ENCODE assay signal across 18 cellular contexts in genomic region chr15:69344238-69344637, GRCh38. TPM values are rescaled to one million over a fixed set of nuclear protein-coding genes. Genes with fewer than 3 reads are reported as not detected.
DNase-seq lines count a peak whose midpoint lies in the region; ATAC-seq, FAIRE-seq and TF ChIP-seq lines count a peak whose summit lies in the region.
"Had no signal": no experiment of that assay in that cellular context is flagged by ENCODE, and none has a peak within 500 bp of the region (broad histone marks: within the 10 kb centered on the region; RNA-seq: fewer than 3 reads in every experiment).

No MANE protein-coding gene starts in this region.

- H3K23ac ChIP-seq in H1 (ENCODE audit: insufficient read length) = no peak overlapping the region

- no peak overlapping the region for H3K56ac ChIP-seq in H1 (replicated peaks; ENCODE audit: insufficient read length, low read depth, low read length)

- H3K4me3 ChIP-seq in H1 (ENCODE audit: extremely low read depth in 1 of 4, insufficient read depth in 2 of 4, low read depth in 3 of 4, low read length in 4 of 4) = no peak overlapping the region
- no peak overlapping the region for H3K4me3 ChIP-seq in parathyroid adenoma (ENCODE audit: low read depth, low read length)
- H3K4me3 ChIP-seq in gastrocnemius medialis = no peak overlapping the region
- H3K4me3 ChIP-seq in H7 (ENCODE audit: insufficient read depth, low read depth, low read length) = no peak overlapping the region

- TF ChIP-seq CTCF in HFFc6 (IDR thresholded peaks at IDR 0.05) (peak; percentile 35), H1 (IDR thresholded peaks at IDR 0.05; ENCODE audit: control extremely low read depth in 1 of 3, insufficient read depth in 1 of 3, low read depth in 1 of 3, low read length in 3 of 3) (no peak), parathyroid adenoma (IDR thresholded peaks at IDR 0.05) (no peak), gastrocnemius medialis (IDR thresholded peaks at IDR 0.05 in 4 of 5, conservative IDR thresholded peaks at IDR 0.05 in 1 of 5) (no peak)

- H3K9ac ChIP-seq in H1 (replicated peaks in 1 of 4; ENCODE audit: extremely low read depth in 1 of 4, low read depth in 3 of 4, low read length in 3 of 4) = no peak overlapping the region
- no peak overlapping the region for H3K9ac ChIP-seq in parathyroid adenoma

- no peaks in the 10 kb centered on the region for H3K23me2 ChIP-seq in H1 (ENCODE audit: low read depth, low read length)

- TF ChIP-seq POLR2A in H1 (IDR thresholded peaks at IDR 0.05; ENCODE audit: control extremely low read depth in 1 of 2, low read depth in 2 of 2, low read length in 2 of 2) (no peak), gastrocnemius medialis (IDR thresholded peaks at IDR 0.05) (no peak)

- FAIRE-seq in H1 (lab: Jason Lieb, UNC) = no peak
- FAIRE-seq: GM12892, H54, HepG2, HTR-8/SVneo had no signal

- no peaks in the 10 kb centered on the region for H3K27me3 ChIP-seq in H1 (replicated peaks in 1 of 4; ENCODE audit: control insufficient read depth in 3 of 4, extremely low read depth in 1 of 4, insufficient read depth in 3 of 4, low read length in 3 of 4)
- no peaks in the 10 kb centered on the region for H3K27me3 ChIP-seq in parathyroid adenoma (ENCODE audit: control insufficient read depth, insufficient read depth, low read length)
- H3K27me3 ChIP-seq in gastrocnemius medialis = no peaks in the 10 kb centered on the region
- H3K27me3 ChIP-seq in H7 (ENCODE audit: control insufficient read depth, insufficient read depth, low read length) = no peaks in the 10 kb centered on the region
- H3K27me3 ChIP-seq: BE2C had no signal

- H3K79me2 ChIP-seq in H1 (ENCODE audit: control insufficient read depth in 1 of 2, insufficient read depth in 2 of 2, low read length in 2 of 2) = no peaks in the 10 kb centered on the region
- H3K79me2 ChIP-seq in parathyroid adenoma = no peaks in the 10 kb centered on the region

- 80% methylated on average over 2 of the region's 2 CpGs; no CpG with 5 or more reads in 1 of the 2 experiments for WGBS in H1 (ENCODE audit: extremely low coverage in 1 of 2, insufficient coverage in 1 of 2, insufficient read length in 1 of 2, insufficient replicate concordance in 2 of 2, low coverage in 1 of 2, low lambda C conversion rate in 2 of 2, missing lambda C conversion rate in 1 of 2), 2 experiments

- no peaks in the 10 kb centered on the region for H3K36me3 Mint-ChIP-seq in HFFc6 (ENCODE audit: low read depth)
- H3K36me3 Mint-ChIP-seq: CD4-positive, alpha-beta memory T cell had no signal

- no peak for TF ChIP-seq RAD21 in H1 (IDR thresholded peaks at IDR 0.05 in 1 of 2, conservative IDR thresholded peaks at IDR 0.05 in 1 of 2; ENCODE audit: low read depth in 2 of 2, low read length in 2 of 2)

- H4K20me1 ChIP-seq in H1 (replicated peaks in 1 of 2; ENCODE audit: control insufficient read depth in 1 of 2, insufficient read depth in 2 of 2, low read length in 2 of 2) = no peaks in the 10 kb centered on the region

- H2AFZ ChIP-seq in H1 (ENCODE audit: low read length) (no peak overlapping the region), parathyroid adenoma (no peak overlapping the region)

- no peak overlapping the region for H3K4me3 Mint-ChIP-seq in HFFc6
- H3K4me3 Mint-ChIP-seq: CD4-positive, alpha-beta memory T cell had no signal

- in situ Hi-C loops in gastrocnemius medialis (cut with MboI; ENCODE audit: low sequenced_read_pairs in 4 of 4) = no loop called here

- H3K4me1 Mint-ChIP-seq in HFFc6 (ENCODE audit: low read depth) = peaks cover 28% of the 10 kb centered on the region

- H3K4me2 ChIP-seq in H1 (ENCODE audit: insufficient read depth in 1 of 2, low read depth in 2 of 2, low read length in 2 of 2) (no peak overlapping the region; a peak in 1 of 4 replicates), parathyroid adenoma (ENCODE audit: low read length) (no peak overlapping the region)

- H3K9me3 ChIP-seq in H1 (ENCODE audit: insufficient read depth in 2 of 2, low read depth in 1 of 2, low read length in 1 of 2) = no peaks in the 10 kb centered on the region
- H3K9me3 ChIP-seq in parathyroid adenoma (ENCODE audit: control insufficient read depth, low read length) = no peaks in the 10 kb centered on the region
- no peaks in the 10 kb centered on the region for H3K9me3 ChIP-seq in gastrocnemius medialis
- H3K9me3 ChIP-seq: BE2C, Caco-2 had no signal

- CTCF ChIA-PET in H1 (lab: Charles Lee; ENCODE audit: partially characterized antibody) = interaction anchor here (0.6 to 1.9 kb wide), 10 partner anchors 12 to 283 kb away, joined by 3 to 6 read pairs (median 3); partner anchors contain the start of gene PAQR5

- H3K27ac ChIP-seq in H1 (ENCODE audit: low read depth, low read length) = no peak overlapping the region
- H3K27ac ChIP-seq in parathyroid adenoma = peak overlapping the region; percentile 22
- H3K27ac ChIP-seq in gastrocnemius medialis = no peak overlapping the region
- H3K27ac ChIP-seq: C4-2B had no signal

- H3K4me1 ChIP-seq in H1 (replicated peaks in 1 of 4; ENCODE audit: control insufficient read depth in 3 of 4, insufficient read depth in 4 of 4, low read length in 3 of 4) (peaks cover 11 to 20% (median 14%) of the 10 kb centered on the region in 4 experiments), parathyroid adenoma (peaks cover 5% of the 10 kb centered on the region), gastrocnemius medialis (no peaks in the 10 kb centered on the region)
- H3K4me1 ChIP-seq: BE2C, Caco-2 had no signal

- H4K5ac ChIP-seq in H1 (ENCODE audit: insufficient read length, low read depth, low read length) = no peak overlapping the region

- H4K8ac ChIP-seq in H1 (ENCODE audit: extremely low read depth, insufficient read depth, low read length) = no peak overlapping the region

- ATAC-seq in gastrocnemius medialis = no peak
- ATAC-seq in GM21529 (IDR thresholded peaks at IDR 0.05; ENCODE audit: unreplicated experiment) = no peak
- ATAC-seq: HepG2 had no signal

- no peak overlapping the region for H3K4ac ChIP-seq in H1 (replicated peaks; ENCODE audit: insufficient read length, low read depth, low read length)

- peak overlapping the region; percentile 47 for H4K91ac ChIP-seq in H1 (replicated peaks; ENCODE audit: insufficient read length, low read length)

- no peak for TF ChIP-seq EP300 in H1 (IDR thresholded peaks at IDR 0.05; ENCODE audit: borderline replicate concordance in 1 of 2, low read depth in 2 of 2, low read length in 2 of 2)

- no peaks in the 10 kb centered on the region for H3K9me3 Mint-ChIP-seq in HFFc6
- H3K9me3 Mint-ChIP-seq: CD4-positive, alpha-beta memory T cell had no signal

- no peak overlapping the region for H2BK12ac ChIP-seq in H1 (ENCODE audit: low read depth, low read length)

- intact Hi-C loops in gastrocnemius medialis (cut with DNase I; ENCODE audit: low total_unique reads) = no loop called here

- POLR2A ChIA-PET in H1 (lab: Charles Lee; ENCODE audit: partially characterized antibody) = interaction anchor here (0.6 to 1.6 kb wide), 3 partner anchors 32 to 468 kb away, joined by 3 to 4 read pairs (median 3); partner anchors contain the start of gene RPLP1

- no peaks in the 10 kb centered on the region for H3K79me1 ChIP-seq in H1 (ENCODE audit: low read depth, low read length)

- no peaks in the 10 kb centered on the region; a peak in 1 of 8 replicates for H3K36me3 ChIP-seq in H1 (ENCODE audit: control insufficient read depth in 2 of 4, insufficient read depth in 4 of 4, low read length in 3 of 4)
- H3K36me3 ChIP-seq in parathyroid adenoma (ENCODE audit: control insufficient read depth, insufficient read depth, low read length) = no peaks in the 10 kb centered on the region
- H3K36me3 ChIP-seq in gastrocnemius medialis = no peaks in the 10 kb centered on the region
- no peaks in the 10 kb centered on the region for H3K36me3 ChIP-seq in H7 (replicated peaks; ENCODE audit: control insufficient read depth, insufficient read depth, low read length)
- H3K36me3 ChIP-seq: BE2C had no signal

- DNase-seq in DMS79 (lab: John Stamatoyannopoulos, UW) (peak; percentile 6), HFFc6 (no peak), H1 (ENCODE audit: low read depth in 1 of 2, low spot score in 2 of 2) (no peak), gastrocnemius medialis (no peak), H7 (no peak), hypothalamus (lab: John Stamatoyannopoulos, UW) (no peak)
- DNase-seq: BE2C; Caco-2; CD4-positive, alpha-beta memory T cell; EL; GDM1 had no signal

- H3K18ac ChIP-seq in H1 (ENCODE audit: extremely low read depth, low read length) = no peak overlapping the region

- H2BK120ac ChIP-seq in H1 (replicated peaks; ENCODE audit: low read depth, low read length) = no peak overlapping the region

- H2BK5ac ChIP-seq in H1 (ENCODE audit: low read depth, low read length) = no peak overlapping the region

- H2BK20ac ChIP-seq in H1 (ENCODE audit: low read length) = no peak overlapping the region

- H2AK5ac ChIP-seq in H1 (ENCODE audit: low read depth, low read length) = no peak overlapping the region

- no peak overlapping the region for H3K14ac ChIP-seq in H1 (ENCODE audit: insufficient read length)

- no peak overlapping the region for H3K27ac Mint-ChIP-seq in HFFc6
- H3K27ac Mint-ChIP-seq: CD4-positive, alpha-beta memory T cell had no signal

- no peak overlapping the region for H2BK15ac ChIP-seq in H1 (ENCODE audit: low read length)

- peaks cover 1% of the 10 kb centered on the region; the same call in 1 of the 2 replicates for H3K27me3 Mint-ChIP-seq in HFFc6 (ENCODE audit: insufficient read depth)

TF ChIP-seq in H1, 55 proteins besides CTCF, POLR2A, EP300 and RAD21 (continues in another document):
- no peak for TF ChIP-seq BACH1 (IDR thresholded peaks at IDR 0.05; ENCODE audit: low read length)
- no peak for TF ChIP-seq SP2 (IDR thresholded peaks at IDR 0.05; ENCODE audit: low read length)
- TF ChIP-seq HDAC2 (IDR thresholded peaks at IDR 0.05; ENCODE audit: borderline replicate concordance in 1 of 2, low read depth in 2 of 2, low read length in 2 of 2) = no peak
- no peak for TF ChIP-seq TAF1 (IDR thresholded peaks at IDR 0.05; ENCODE audit: low read depth, low read length)
- no peak for TF ChIP-seq RNF2 (IDR thresholded peaks at IDR 0.05; ENCODE audit: borderline replicate concordance, low read depth, low read length, missing control alignments, poor library complexity, severe bottlenecking)

RNA-seq across cellular contexts. Expression of gene PAQR5, which starts 45.5 kb away (rescaled TPM):
- 1 to 10 TPM; 1.3 to 2.2 (median 1.6) TPM for total RNA-seq in HFFc6 (2021; fragmentation: NEBNext Ultra II Directional; extraction: Animal tissue kit (Norgen Biotek cat#: 25700))
- total RNA-seq in H1 (2021; fragmentation: NEBNext Ultra II Directional; extraction: Animal tissue kit (Norgen Biotek cat#: 25700)) = 7.8 and 8.7 TPM in 2 replicates
- 15.8 and 18.1 TPM in 2 replicates for polyA plus RNA-seq in H1 (2011; rRNA removed)
- 10.0 TPM for polyA plus RNA-seq in H1 (2011; cell fraction: cytosol; rRNA removed)
- polyA plus RNA-seq in H1 (2011; cell fraction: nucleus; rRNA removed) = 17.0 TPM
- polyA plus RNA-seq in H1 (2012, experiment 1 of 2) = 5.8 to 8.4 TPM (median 7.3 TPM) in 4 replicates
- 4.3 TPM for polyA plus RNA-seq in H1 (2012, experiment 2 of 2)
- 9.2 TPM for polyA plus RNA-seq in H1 (2013, experiment 1 of 2)
- polyA plus RNA-seq in H1 (2013, experiment 2 of 2) = 9.5 TPM
- 64.9 and 76.4 TPM in 2 replicates for polyA minus RNA-seq in H1 (2011; rRNA and poly(A)+ RNA removed)
- polyA minus RNA-seq in H1 (2011; cell fraction: cytosol; rRNA and poly(A)+ RNA removed) = 8.6 TPM
- 15.0 TPM for polyA minus RNA-seq in H1 (2011; cell fraction: nucleus; rRNA and poly(A)+ RNA removed)
- under 1 TPM in 3 of 4 donors, not detected in 1; 0.07 to 0.10 (median 0.10) TPM for total RNA-seq in gastrocnemius medialis
- 3.8 and 3.9 TPM in 2 replicates for total RNA-seq in H7 (2014; rRNA removed; shearing (Covaris generic))
- polyA plus RNA-seq: CD4-positive, alpha-beta memory T cell had no signal
